Comparison of ENCODE assay signal across 1 cellular context in the genomic region with DNA sequence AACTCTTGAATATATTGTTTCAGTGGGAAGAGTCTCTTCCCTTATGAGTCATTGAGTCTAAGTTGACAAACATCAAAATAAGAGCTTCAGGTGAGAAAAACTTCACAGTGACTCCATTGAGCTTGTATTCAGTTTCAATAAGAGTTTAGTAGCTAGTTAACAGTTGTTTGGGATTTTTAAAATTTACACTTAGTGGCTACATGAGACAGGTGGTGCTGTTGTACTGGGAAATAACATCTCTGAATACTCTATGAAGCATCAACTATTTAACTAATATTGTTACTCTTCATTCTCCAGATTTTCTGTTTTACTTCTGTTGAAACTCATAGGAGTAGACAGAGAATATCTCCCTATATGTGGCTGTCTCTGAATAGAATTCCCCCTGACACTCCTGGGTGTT.
TF ChIP-seq lines count a peak whose summit lies in the region.

No MANE protein-coding gene starts in this region.

TF ChIP-seq in SK-N-SH treated with all-trans-retinoic acid at 6 μM for 48 hours, 23 proteins besides CTCF, POLR2A, EP300 and RAD21 (continued from another document):
- TF ChIP-seq POU6F1 (CRISPR knock-in tag; IDR thresholded peaks at IDR 0.05; ENCODE audit: borderline replicate concordance, low read depth) = no peak
